Comparison of ENCODE assay signal across 18 cellular contexts in the genomic region with DNA sequence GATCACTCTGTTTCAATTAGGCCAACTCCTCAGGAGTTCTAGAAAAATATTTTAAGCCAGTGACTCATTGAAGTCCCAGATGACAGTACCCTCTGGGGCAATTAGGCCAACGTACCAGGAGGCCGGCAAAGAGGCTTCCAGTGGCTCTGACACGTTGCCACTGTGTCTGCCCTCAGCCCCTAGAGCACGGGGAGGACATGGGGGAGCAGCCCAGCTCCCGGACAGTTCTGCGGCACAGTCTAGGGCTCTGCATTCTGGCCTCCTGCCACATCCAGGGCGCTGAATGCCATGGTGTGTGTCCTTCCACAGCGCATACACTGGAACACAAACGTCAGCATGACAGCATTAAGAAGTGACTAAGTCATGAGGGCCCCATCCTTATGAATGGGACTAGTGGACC.
A peak's percentile ranks its signal among the peaks of the same experiment; 100 is the strongest.
DNase-seq lines count a peak whose midpoint lies in the region; ATAC-seq, FAIRE-seq and TF ChIP-seq lines count a peak whose summit lies in the region.
"Had no signal": no experiment of that assay in that cellular context is flagged by ENCODE, and none has a peak within 500 bp of the region (broad histone marks: within the 10 kb centered on the region; RNA-seq: fewer than 3 reads in every experiment).

No MANE protein-coding gene starts in this region.

- H3K14ac ChIP-seq in neuronal stem cell (ENCODE audit: low read length) = no peak overlapping the region

- H3K4me3 ChIP-seq in neuronal stem cell (ENCODE audit: low read length in 2 of 2) = no peak overlapping the region
- H3K4me3 ChIP-seq: BLaER1, GM23338 had no signal

- no peak overlapping the region for H3K4ac ChIP-seq in neuronal stem cell (ENCODE audit: low read length)

- no peak for ATAC-seq in GM21529 (IDR thresholded peaks at IDR 0.05; ENCODE audit: unreplicated experiment)
- ATAC-seq: GM23338, HCT116 had no signal

- no peaks in the 10 kb centered on the region for H3K36me3 ChIP-seq in neuronal stem cell (replicated peaks in 1 of 2; ENCODE audit: control insufficient read depth in 2 of 2, insufficient read depth in 2 of 2, low read length in 2 of 2)
- H3K36me3 ChIP-seq: BLaER1 had no signal

- peak overlapping the region; percentile 4 for H3K27ac ChIP-seq in angular gyrus (ENCODE audit: low read depth, low read length)
- peak overlapping the region; percentile 39 for H3K27ac ChIP-seq in cingulate gyrus (ENCODE audit: low read depth, low read length)
- no peak overlapping the region for H3K27ac ChIP-seq in neuronal stem cell (replicated peaks; ENCODE audit: low read length)
- H3K27ac ChIP-seq: BLaER1 had no signal

- DNase-seq in neuronal stem cell (ENCODE audit: low spot score) (no peak), NCI-H2227 (lab: John Stamatoyannopoulos, UW; ENCODE audit: unreplicated experiment) (no peak), RCC 7860 (ENCODE audit: low spot score) (no peak), HFFc6 (no peak)
- DNase-seq: 8988T; CD4-positive, alpha-beta memory T cell; DMS153; DMS79; GF-D8; H7 had no signal

- no peak overlapping the region for H3K27ac Mint-ChIP-seq in HFFc6
- H3K27ac Mint-ChIP-seq: CD14-positive monocyte; CD4-positive, alpha-beta memory T cell; GM23338 had no signal

- no peak for TF ChIP-seq CTCF in HFFc6 (IDR thresholded peaks at IDR 0.05)

- no peaks in the 10 kb centered on the region for H3K9me3 ChIP-seq in neuronal stem cell (replicated peaks in 1 of 2; ENCODE audit: control insufficient read depth in 2 of 2, insufficient read depth in 1 of 2, low read depth in 1 of 2, low read length in 2 of 2)

- H3K4me3 Mint-ChIP-seq in HFFc6 = no peak overlapping the region
- H3K4me3 Mint-ChIP-seq: CD14-positive monocyte; CD4-positive, alpha-beta memory T cell; GM23338 had no signal

- H3K79me1 ChIP-seq in neuronal stem cell (ENCODE audit: low read depth, low read length) = no peaks in the 10 kb centered on the region

- H3K36me3 Mint-ChIP-seq in HFFc6 (ENCODE audit: low read depth) = no peaks in the 10 kb centered on the region
- H3K36me3 Mint-ChIP-seq: CD14-positive monocyte had no signal

- H2BK120ac ChIP-seq in neuronal stem cell (ENCODE audit: low read depth, low read length) = no peak overlapping the region

- no CpG with 5 or more reads among the region's 9 CpGs for WGBS in neuronal stem cell (ENCODE audit: extremely low coverage in 2 of 2, insufficient read length in 2 of 2, insufficient replicate concordance in 1 of 2), 2 donors

- no peak overlapping the region for H3K23ac ChIP-seq in neuronal stem cell (ENCODE audit: low read depth, low read length, poor library complexity)

- peak overlapping the region; percentile 48 for H3K18ac ChIP-seq in neuronal stem cell (ENCODE audit: low read length)

- H3K9me3 Mint-ChIP-seq in HFFc6 = peaks cover 10% of the 10 kb centered on the region

- no peaks in the 10 kb centered on the region for H3K4me1 Mint-ChIP-seq in HFFc6 (ENCODE audit: low read depth)
- H3K4me1 Mint-ChIP-seq: CD14-positive monocyte; CD4-positive, alpha-beta memory T cell; GM23338 had no signal

- no peaks in the 10 kb centered on the region for H3K27me3 ChIP-seq in neuronal stem cell (ENCODE audit: control insufficient read depth in 3 of 3, insufficient read depth in 3 of 3, low read depth in 1 of 3, low read length in 3 of 3)
- H3K27me3 ChIP-seq: BLaER1 had no signal

- no peak overlapping the region for H4K91ac ChIP-seq in neuronal stem cell (ENCODE audit: low read depth, low read length, poor library complexity)

- no peak overlapping the region for H3K9ac ChIP-seq in neuronal stem cell (ENCODE audit: low read depth, low read length, poor library complexity)
- H3K9ac ChIP-seq: BLaER1 had no signal

- H2AK5ac ChIP-seq in neuronal stem cell (ENCODE audit: low read depth, low read length) = no peak overlapping the region

- no peak overlapping the region for H2BK15ac ChIP-seq in neuronal stem cell (ENCODE audit: low read length)

- H2BK5ac ChIP-seq in neuronal stem cell (ENCODE audit: low read length) = no peak overlapping the region

- H4K8ac ChIP-seq in neuronal stem cell (ENCODE audit: low read depth, low read length) = no peak overlapping the region

- no peak overlapping the region for H3K4me2 ChIP-seq in neuronal stem cell (ENCODE audit: insufficient read depth, low read length, poor library complexity, severe bottlenecking)
- H3K4me2 ChIP-seq: BLaER1, GM23338 had no signal

- H3K4me1 ChIP-seq in neuronal stem cell (ENCODE audit: control insufficient read depth in 2 of 2, insufficient read depth in 1 of 2, low read depth in 1 of 2, low read length in 2 of 2) = peaks cover 10 to 13% of the 10 kb centered on the region in 2 donors
- H3K4me1 ChIP-seq: BLaER1 had no signal

- H2BK12ac ChIP-seq in neuronal stem cell (ENCODE audit: low read length) = no peak overlapping the region

- no peak overlapping the region for H2AFZ ChIP-seq in neuronal stem cell (ENCODE audit: low read length)
- H2AFZ ChIP-seq: GM23338 had no signal

- FAIRE-seq in G401.6 (lab: Jason Lieb, UNC) = peak; percentile 96
- FAIRE-seq in RCC 7860 (lab: Jason Lieb, UNC) = no peak

- peaks cover 2% of the 10 kb centered on the region; the same call in 1 of the 2 replicates for H3K27me3 Mint-ChIP-seq in HFFc6 (ENCODE audit: insufficient read depth)
- H3K27me3 Mint-ChIP-seq: CD4-positive, alpha-beta memory T cell had no signal
